Comparison of ENCODE assay signal across 15 cellular contexts in genomic region chr9:100669968-100670367, GRCh38.
DNase-seq lines count a peak whose midpoint lies in the region; ATAC-seq lines count a peak whose summit lies in the region.
"Had no signal": no experiment of that assay in that cellular context is flagged by ENCODE, and none has a peak within 500 bp of the region (broad histone marks: within the 10 kb centered on the region; RNA-seq: fewer than 3 reads in every experiment).

No MANE protein-coding gene starts in this region.

- no peak overlapping the region for H3K27ac Mint-ChIP-seq in activated T-helper 17 cell treated with anti-CD3 and anti-CD28 coated beads, Interleukin-2, amount 50 U/mL, for 72 hours
- H3K27ac Mint-ChIP-seq in activated CD8-positive, alpha-beta memory T cell treated with anti-CD3 and anti-CD28 coated beads, Interleukin-2, amount 10 ng/mL, durations not matched to agents 7 days and 5 days, result no peak overlapping the region
- H3K27ac Mint-ChIP-seq: CD4-positive, alpha-beta memory T cell had no signal

- H3K9me3 Mint-ChIP-seq in activated T-helper 17 cell treated with anti-CD3 and anti-CD28 coated beads, Interleukin-2, amount 50 U/mL, for 72 hours, result no peaks in the 10 kb centered on the region
- H3K9me3 Mint-ChIP-seq in activated CD8-positive, alpha-beta memory T cell treated with anti-CD3 and anti-CD28 coated beads, Interleukin-2, amount 10 ng/mL, durations not matched to agents 7 days and 5 days (ENCODE audit: low read depth), result no peaks in the 10 kb centered on the region

- no peak for ATAC-seq in activated T-helper 17 cell treated with anti-CD3 and anti-CD28 coated beads, Interleukin-2, amount 50 U/mL, for 72 hours (replicated peaks)
- no peak for ATAC-seq in GM19467 (IDR thresholded peaks at IDR 0.05; ENCODE audit: unreplicated experiment)
- ATAC-seq in activated CD8-positive, alpha-beta memory T cell treated with anti-CD3 and anti-CD28 coated beads, Interleukin-2, amount 10 ng/mL, durations not matched to agents 7 days and 5 days, result no peak
- ATAC-seq: K562, Right ventricle myocardium inferior had no signal

- no peaks in the 10 kb centered on the region for H3K36me3 ChIP-seq in H7 (replicated peaks; ENCODE audit: control insufficient read depth, insufficient read depth, low read length)
- H3K36me3 ChIP-seq: BE2C had no signal

- no peaks in the 10 kb centered on the region for H3K27me3 ChIP-seq in H7 (ENCODE audit: control insufficient read depth, insufficient read depth, low read length)
- H3K27me3 ChIP-seq: BE2C had no signal

- H3K4me3 Mint-ChIP-seq in activated T-helper 17 cell treated with anti-CD3 and anti-CD28 coated beads, Interleukin-2, amount 50 U/mL, for 72 hours, result no peak overlapping the region
- H3K4me3 Mint-ChIP-seq in activated CD8-positive, alpha-beta memory T cell treated with anti-CD3 and anti-CD28 coated beads, Interleukin-2, amount 10 ng/mL, durations not matched to agents 7 days and 5 days, result no peak overlapping the region
- H3K4me3 Mint-ChIP-seq: CD4-positive, alpha-beta memory T cell had no signal

- H3K4me3 ChIP-seq in H7 (ENCODE audit: insufficient read depth, low read depth, low read length), result no peak overlapping the region
- H3K4me3 ChIP-seq: K562, SK-N-MC had no signal

- peaks cover 14% of the 10 kb centered on the region for H3K27me3 Mint-ChIP-seq in activated T-helper 17 cell treated with anti-CD3 and anti-CD28 coated beads, Interleukin-2, amount 50 U/mL, for 72 hours
- peaks cover 9% of the 10 kb centered on the region for H3K27me3 Mint-ChIP-seq in activated CD8-positive, alpha-beta memory T cell treated with anti-CD3 and anti-CD28 coated beads, Interleukin-2, amount 10 ng/mL, durations not matched to agents 7 days and 5 days

- peak; percentile 25 for DNase-seq in H7
- peak; percentile 13 for DNase-seq in NCI-H1092 (lab: John Stamatoyannopoulos, UW)
- DNase-seq in NCI-H748 (lab: John Stamatoyannopoulos, UW; ENCODE audit: unreplicated experiment), result peak; percentile 97
- peak; percentile 25 for DNase-seq in iPS-NIHi11 (ENCODE audit: low spot score)
- no peak for DNase-seq in activated CD8-positive, alpha-beta memory T cell treated with anti-CD3 and anti-CD28 coated beads, Interleukin-2, amount 10 ng/mL, durations not matched to agents 7 days and 5 days
- DNase-seq: BE2C; CD4-positive, alpha-beta memory T cell; EL; NCI-H524 treated with DMSO at 0.1 percent for 48 hours; T-helper 1 cell had no signal

- H3K4me1 Mint-ChIP-seq in activated T-helper 17 cell treated with anti-CD3 and anti-CD28 coated beads, Interleukin-2, amount 50 U/mL, for 72 hours, result no peaks in the 10 kb centered on the region
- H3K4me1 Mint-ChIP-seq in activated CD8-positive, alpha-beta memory T cell treated with anti-CD3 and anti-CD28 coated beads, Interleukin-2, amount 10 ng/mL, durations not matched to agents 7 days and 5 days, result no peaks in the 10 kb centered on the region
- H3K4me1 Mint-ChIP-seq: CD4-positive, alpha-beta memory T cell had no signal

- H3K36me3 Mint-ChIP-seq in activated T-helper 17 cell treated with anti-CD3 and anti-CD28 coated beads, Interleukin-2, amount 50 U/mL, for 72 hours (ENCODE audit: low read depth), result no peaks in the 10 kb centered on the region
- no peaks in the 10 kb centered on the region for H3K36me3 Mint-ChIP-seq in activated CD8-positive, alpha-beta memory T cell treated with anti-CD3 and anti-CD28 coated beads, Interleukin-2, amount 10 ng/mL, durations not matched to agents 7 days and 5 days
- H3K36me3 Mint-ChIP-seq: CD4-positive, alpha-beta memory T cell had no signal

- CTCF ChIA-PET in activated CD8-positive, alpha-beta memory T cell treated with anti-CD3 and anti-CD28 coated beads, Interleukin-2, amount 10 ng/mL, durations not matched to agents 7 days and 5 days (lab: Charles Lee), result no interaction called here
